Comparison of ENCODE assay signal across 11 cellular contexts in the genomic region with DNA sequence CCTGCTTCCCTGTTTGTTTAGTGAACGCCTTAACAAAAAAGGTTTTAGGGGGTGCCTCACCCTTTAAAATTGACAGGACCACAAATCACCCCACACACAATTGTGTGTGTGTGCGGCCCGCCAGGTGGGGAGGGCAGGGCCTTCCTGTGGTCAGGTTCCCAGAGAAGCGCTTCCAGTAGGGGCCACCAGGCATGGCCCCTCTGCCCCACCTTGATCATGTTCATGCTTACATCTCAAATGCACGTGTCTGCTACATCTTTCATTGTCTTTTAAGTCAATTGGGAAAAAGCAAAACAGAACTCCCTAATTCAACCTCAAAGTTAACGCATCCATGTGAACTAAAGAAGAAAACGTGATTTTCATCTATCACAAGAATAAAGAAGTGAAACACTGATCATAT.
DNase-seq lines count a peak whose midpoint lies in the region; ATAC-seq and TF ChIP-seq lines count a peak whose summit lies in the region.
"Had no signal": no experiment of that assay in that cellular context is flagged by ENCODE, and none has a peak within 500 bp of the region (broad histone marks: within the 10 kb centered on the region; RNA-seq: fewer than 3 reads in every experiment).

No MANE protein-coding gene starts in this region.

- H3K36me3 ChIP-seq in spleen (no peaks in the 10 kb centered on the region), vagina (no peaks in the 10 kb centered on the region)

- H3K27me3 ChIP-seq in spleen (replicated peaks in 1 of 7) = peaks cover 0 to 24% (median 0%) of the 10 kb centered on the region in 7 donors
- H3K27me3 ChIP-seq in vagina = no peaks in the 10 kb centered on the region

- H3K4me1 Mint-ChIP-seq in activated CD4-positive, alpha-beta memory T cell treated with anti-CD3 and anti-CD28 coated beads, Interleukin-2, amount 10 ng/mL, durations not matched to agents 7 days and 5 days = peaks cover 39% of the 10 kb centered on the region
- peaks cover 19% of the 10 kb centered on the region for H3K4me1 Mint-ChIP-seq in activated CD4-positive, alpha-beta memory T cell treated with anti-CD3 and anti-CD28 coated beads for 36 hours (ENCODE audit: low read depth)

- peak overlapping the region; percentile 21 for H3K4me3 Mint-ChIP-seq in activated CD4-positive, alpha-beta memory T cell treated with anti-CD3 and anti-CD28 coated beads, Interleukin-2, amount 10 ng/mL, durations not matched to agents 7 days and 5 days
- H3K4me3 Mint-ChIP-seq in activated CD4-positive, alpha-beta memory T cell treated with anti-CD3 and anti-CD28 coated beads for 36 hours = no peak overlapping the region

- POLR2A ChIA-PET in activated CD4-positive, alpha-beta memory T cell treated with anti-CD3 and anti-CD28 coated beads, Interleukin-2, amount 10 ng/mL, durations not matched to agents 7 days and 5 days (lab: Charles Lee) = no interaction called here
- POLR2A ChIA-PET in activated CD4-positive, alpha-beta memory T cell treated with anti-CD3 and anti-CD28 coated beads for 36 hours (lab: Charles Lee) = no interaction called here

- intact Hi-C loops in activated CD4-positive, alpha-beta memory T cell treated with anti-CD3 and anti-CD28 coated beads for 36 hours (cut with micrococcal nuclease) = no loop called here
- intact Hi-C loops in spleen (cut with DNase I; ENCODE audit: low total_unique reads) = no loop called here
- intact Hi-C loops in vagina (cut with DNase I) = no loop called here

- peak overlapping the region; percentile 93 for H3K27ac Mint-ChIP-seq in activated CD4-positive, alpha-beta memory T cell treated with anti-CD3 and anti-CD28 coated beads, Interleukin-2, amount 10 ng/mL, durations not matched to agents 7 days and 5 days
- no peak overlapping the region for H3K27ac Mint-ChIP-seq in activated CD4-positive, alpha-beta memory T cell treated with anti-CD3 and anti-CD28 coated beads for 36 hours

- TF ChIP-seq POLR2A in spleen (IDR thresholded peaks at IDR 0.05) = no peak
- TF ChIP-seq POLR2A in vagina (IDR thresholded peaks at IDR 0.05) = no peak

- peaks cover 20% of the 10 kb centered on the region for H3K27me3 Mint-ChIP-seq in activated CD4-positive, alpha-beta memory T cell treated with anti-CD3 and anti-CD28 coated beads, Interleukin-2, amount 10 ng/mL, durations not matched to agents 7 days and 5 days
- no peaks in the 10 kb centered on the region for H3K27me3 Mint-ChIP-seq in activated CD4-positive, alpha-beta memory T cell treated with anti-CD3 and anti-CD28 coated beads for 36 hours

- DNase-seq in activated CD4-positive, alpha-beta memory T cell treated with anti-CD3 and anti-CD28 coated beads, Interleukin-2, amount 10 ng/mL, durations not matched to agents 7 days and 5 days = no peak
- DNase-seq in activated CD4-positive, alpha-beta memory T cell treated with anti-CD3 and anti-CD28 coated beads for 36 hours = no peak
- DNase-seq in spleen (no peak), coronary artery (ENCODE audit: low spot score) (no peak), vagina (ENCODE audit: extremely low spot score in 2 of 2) (no peak), SIG-M5 treated with dmso at 0.1 percent for 504 hours (lab: John Stamatoyannopoulos, UW; ENCODE audit: unreplicated experiment) (no peak)
- DNase-seq: NCI-H1048; stimulated activated CD8-positive, alpha-beta memory T cell treated with anti-CD3 and anti-CD28 coated beads, Interleukin-4, amount 100 ng/mL, for 48 hours had no signal

- CTCF ChIA-PET in activated CD4-positive, alpha-beta memory T cell treated with anti-CD3 and anti-CD28 coated beads, Interleukin-2, amount 10 ng/mL, durations not matched to agents 7 days and 5 days (lab: Charles Lee) = no interaction called here
- CTCF ChIA-PET in activated CD4-positive, alpha-beta memory T cell treated with anti-CD3 and anti-CD28 coated beads for 36 hours (lab: Charles Lee) = no interaction called here

- peaks cover 8% of the 10 kb centered on the region for H3K9me3 Mint-ChIP-seq in activated CD4-positive, alpha-beta memory T cell treated with anti-CD3 and anti-CD28 coated beads, Interleukin-2, amount 10 ng/mL, durations not matched to agents 7 days and 5 days
- no peaks in the 10 kb centered on the region for H3K9me3 Mint-ChIP-seq in activated CD4-positive, alpha-beta memory T cell treated with anti-CD3 and anti-CD28 coated beads for 36 hours

- peaks cover 5% of the 10 kb centered on the region for H3K36me3 Mint-ChIP-seq in activated CD4-positive, alpha-beta memory T cell treated with anti-CD3 and anti-CD28 coated beads, Interleukin-2, amount 10 ng/mL, durations not matched to agents 7 days and 5 days (ENCODE audit: low read depth)
- no peaks in the 10 kb centered on the region for H3K36me3 Mint-ChIP-seq in activated CD4-positive, alpha-beta memory T cell treated with anti-CD3 and anti-CD28 coated beads for 36 hours

- H3K4me1 ChIP-seq in spleen = peaks cover 7 to 52% (median 31%) of the 10 kb centered on the region in 6 donors
- H3K4me1 ChIP-seq in vagina = peaks cover 9% of the 10 kb centered on the region

- WGBS in spleen, 5 donors = 31 to 41% (median 35%) methylated on average over 7 of the region's 7 CpGs

- peak overlapping the region in 1 of 8 donors; percentile 38 for H3K4me3 ChIP-seq in spleen
- H3K4me3 ChIP-seq in coronary artery = no peak overlapping the region
- no peak overlapping the region for H3K4me3 ChIP-seq in vagina

- TF ChIP-seq CTCF in spleen (IDR thresholded peaks at IDR 0.05 in 8 of 11, conservative IDR thresholded peaks at IDR 0.05 in 3 of 11) = no peak
- no peak for TF ChIP-seq CTCF in coronary artery (IDR thresholded peaks at IDR 0.05)
- no peak for TF ChIP-seq CTCF in vagina (IDR thresholded peaks at IDR 0.05)

- ATAC-seq in GM21717 (IDR thresholded peaks at IDR 0.05; ENCODE audit: unreplicated experiment) (peak; percentile 23), HG03575 (IDR thresholded peaks at IDR 0.05; ENCODE audit: extremely low read depth, insufficient number of reproducible peaks, low FRiP score, unreplicated experiment) (peak; percentile 19)
- ATAC-seq: sciatic nerve had no signal

- H3K27ac ChIP-seq in spleen = peak overlapping the region; percentile 67 to 90 (median 80)
- H3K27ac ChIP-seq in coronary artery = no peak overlapping the region
- no peak overlapping the region for H3K27ac ChIP-seq in vagina

- peaks cover 0 to 6% (median 0%) of the 10 kb centered on the region in 8 donors for H3K9me3 ChIP-seq in spleen
- no peaks in the 10 kb centered on the region for H3K9me3 ChIP-seq in vagina

Comparison
In these comparisons a context has a peak if more than half of its experiments do, and no peak if none do; other contexts are left out.
1. H3K27ac ChIP-seq: peak in spleen (8 of 8); none in coronary artery (0 of 2) and vagina (single experiment).